In genomic region chr19:54433697-54434096, GRCh38 we compare ENCODE assay signal across 22 cellular contexts. TPM values are rescaled to one million over a fixed set of nuclear protein-coding genes. Genes with fewer than 3 reads are reported as not detected.
DNase-seq lines count a peak whose midpoint lies in the region; ATAC-seq, FAIRE-seq and TF ChIP-seq lines count a peak whose summit lies in the region.
"Had no signal": no experiment of that assay in that cellular context is flagged by ENCODE, and none has a peak within 500 bp of the region (broad histone marks: within the 10 kb centered on the region; RNA-seq: fewer than 3 reads in every experiment).

No MANE protein-coding gene starts in this region.

- no peak overlapping the region for H3K4me3 ChIP-seq in body of pancreas
- no peak overlapping the region for H3K4me3 ChIP-seq in HepG2 (replicated peaks in 1 of 3; ENCODE audit: insufficient read depth in 1 of 3, low read depth in 2 of 3, low read length in 3 of 3)
- H3K4me3 ChIP-seq in pancreas: no peak overlapping the region
- H3K4me3 ChIP-seq: GM23338 had no signal

- H3K27me3 ChIP-seq in body of pancreas (no peaks in the 10 kb centered on the region), HepG2 (ENCODE audit: control insufficient read depth in 1 of 2, insufficient read depth in 2 of 2, low read length in 2 of 2) (no peaks in the 10 kb centered on the region; a peak in 1 of 5 replicates), pancreas (no peaks in the 10 kb centered on the region)

- H3K36me3 ChIP-seq in body of pancreas (replicated peaks in 1 of 2; ENCODE audit: insufficient read depth in 1 of 2, low read depth in 2 of 2) (no peaks in the 10 kb centered on the region), HepG2 (replicated peaks in 1 of 2; ENCODE audit: control insufficient read depth in 1 of 2, insufficient read depth in 2 of 2, low read length in 2 of 2) (no peaks in the 10 kb centered on the region), pancreas (no peaks in the 10 kb centered on the region)

- peak; percentile 10 for DNase-seq in activated naive CD4-positive, alpha-beta T cell treated with anti-CD3 and anti-CD28 coated beads, Interleukin-2, amount 10 ng/mL, durations not matched to agents 7 days and 5 days
- DNase-seq in activated naive CD4-positive, alpha-beta T cell (lab: John Stamatoyannopoulos, UW): no peak
- DNase-seq in body of pancreas: no peak
- DNase-seq in HepG2 (ENCODE audit: low spot score): no peak
- no peak for DNase-seq in NCI-H1092 (lab: John Stamatoyannopoulos, UW)
- DNase-seq in pancreas: no peak
- no peak for DNase-seq in NCI-H2196 (lab: John Stamatoyannopoulos, UW; ENCODE audit: unreplicated experiment)
- DNase-seq: AML-193, GDM1, KBM-7, NCI-H187, NCI-H2107, NCI-H2227 treated with DMSO at 0.1 percent for 48 hours, NCI-H510A treated with DMSO at 0.1 percent for 48 hours, OCI-M1, SHP77 treated with DMSO at 0.1 percent for 48 hours had no signal

- no peak overlapping the region for H3K4me2 ChIP-seq in HepG2 (ENCODE audit: low read depth, low read length)

- H3K27ac ChIP-seq in body of pancreas (peak overlapping the region in 3 of 4 donors; percentile 35 to 60 (median 39)), HepG2 (ENCODE audit: extremely low read length, insufficient read depth, low read length) (no peak overlapping the region), temporal lobe (ENCODE audit: low read depth, low read length) (peak overlapping the region; percentile 95), pancreas (no peak overlapping the region)
- H3K27ac ChIP-seq: 22Rv1 had no signal

- no peak overlapping the region for H2AFZ ChIP-seq in HepG2 (ENCODE audit: low read length)
- H2AFZ ChIP-seq: GM23338 had no signal

- POLR2A ChIA-PET in HepG2 (lab: Yijun Ruan, JAX): interaction anchor here (1.7 to 1.8 kb wide), 2 partner anchors 13 to 15 kb away, joined by 6 to 7 read pairs; partner anchors contain the start of gene LENG8

- 87 to 100% methylated on average over 5 of the region's 5 CpGs for WGBS in body of pancreas, 2 donors
- WGBS in HepG2 (ENCODE audit: low lambda C conversion rate): 97% methylated on average over 3 of the region's 5 CpGs
- WGBS in pancreas, 2 donors: 86 to 95% methylated on average over 5 of the region's 5 CpGs

- peaks cover 39% of the 10 kb centered on the region for H3K27me3 Mint-ChIP-seq in activated naive CD4-positive, alpha-beta T cell treated with anti-CD3 and anti-CD28 coated beads, Interleukin-2, amount 10 ng/mL, durations not matched to agents 7 days and 5 days

- H3K9me3 Mint-ChIP-seq in activated naive CD4-positive, alpha-beta T cell treated with anti-CD3 and anti-CD28 coated beads, Interleukin-2, amount 10 ng/mL, durations not matched to agents 7 days and 5 days: no peaks in the 10 kb centered on the region
- H3K9me3 Mint-ChIP-seq: GM23338 had no signal

- TF ChIP-seq EP300 in HepG2 (IDR thresholded peaks at IDR 0.05; ENCODE audit: low read depth in 2 of 2, low read length in 2 of 2): no peak
- TF ChIP-seq EP300 in HepG2 (CRISPR knock-in tag; IDR thresholded peaks at IDR 0.05; ENCODE audit: borderline replicate concordance): no peak

- TF ChIP-seq CTCF in body of pancreas (IDR thresholded peaks at IDR 0.05) (no peak), HepG2 (CRISPR knock-in tag; IDR thresholded peaks at IDR 0.05) (no peak), pancreas (IDR thresholded peaks at IDR 0.05) (no peak)

- no peaks in the 10 kb centered on the region for H3K9me3 ChIP-seq in body of pancreas
- H3K9me3 ChIP-seq in HepG2 (ENCODE audit: low read length): no peaks in the 10 kb centered on the region
- no peaks in the 10 kb centered on the region for H3K9me3 ChIP-seq in pancreas

- FAIRE-seq in HepG2 (lab: Jason Lieb, UNC) (no peak), pancreas (lab: Jason Lieb, UNC) (no peak)

- peaks cover 14% of the 10 kb centered on the region for H3K4me1 Mint-ChIP-seq in activated naive CD4-positive, alpha-beta T cell treated with anti-CD3 and anti-CD28 coated beads, Interleukin-2, amount 10 ng/mL, durations not matched to agents 7 days and 5 days

- no peaks in the 10 kb centered on the region for H3K79me2 ChIP-seq in HepG2 (ENCODE audit: insufficient read depth, low read length)

- H3K4me3 Mint-ChIP-seq in activated naive CD4-positive, alpha-beta T cell treated with anti-CD3 and anti-CD28 coated beads, Interleukin-2, amount 10 ng/mL, durations not matched to agents 7 days and 5 days: no peak overlapping the region
- H3K4me3 Mint-ChIP-seq: GM23338 had no signal

- ATAC-seq in body of pancreas (no peak), HepG2 (no peak), pancreas (no peak)
- ATAC-seq: GM23338, HCT116 had no signal

- in situ Hi-C loops in HepG2 (cut with HindIII; ENCODE audit: extremely low pct_ligation_motif_present, low pct_unique_long_range_greater_than_20kb): no loop called here

- TF ChIP-seq POLR2A in body of pancreas (IDR thresholded peaks at IDR 0.05) (no peak), HepG2 (IDR thresholded peaks at IDR 0.05; ENCODE audit: insufficient read depth in 1 of 2, low read depth in 2 of 2, low read length in 2 of 2) (no peak)

- peaks cover 7% of the 10 kb centered on the region for H3K36me3 Mint-ChIP-seq in activated naive CD4-positive, alpha-beta T cell treated with anti-CD3 and anti-CD28 coated beads, Interleukin-2, amount 10 ng/mL, durations not matched to agents 7 days and 5 days

- H3K9ac ChIP-seq in HepG2 (ENCODE audit: insufficient read depth, low read depth, low read length): no peak overlapping the region

- no peaks in the 10 kb centered on the region for H4K20me1 ChIP-seq in HepG2 (ENCODE audit: insufficient read depth, low read length)

- no peak for TF ChIP-seq RAD21 in HepG2 (CRISPR knock-in tag; IDR thresholded peaks at IDR 0.05)

- no peak overlapping the region for H3K27ac Mint-ChIP-seq in activated naive CD4-positive, alpha-beta T cell treated with anti-CD3 and anti-CD28 coated beads, Interleukin-2, amount 10 ng/mL, durations not matched to agents 7 days and 5 days
- H3K27ac Mint-ChIP-seq: GM23338 had no signal

- BruUV-seq in HepG2 (replicated peaks; lab: Mats Ljungman, UMichigan): no TSS peak

- CTCF ChIA-PET in activated naive CD4-positive, alpha-beta T cell treated with anti-CD3 and anti-CD28 coated beads, Interleukin-2, amount 10 ng/mL, durations not matched to agents 7 days and 5 days (lab: Charles Lee): no interaction called here
- CTCF ChIA-PET in HepG2 (lab: Yijun Ruan, JAX; ENCODE audit: low intra/inter-chr PET ratio, low total read pairs): no interaction called here

- H3K4me1 ChIP-seq in body of pancreas: peaks cover 70% of the 10 kb centered on the region
- no peaks in the 10 kb centered on the region for H3K4me1 ChIP-seq in HepG2 (ENCODE audit: insufficient read depth, low read length)
- H3K4me1 ChIP-seq in pancreas: peaks cover 14 to 22% (median 17%) of the 10 kb centered on the region in 3 donors

- intact Hi-C loops in body of pancreas (cut with DNase I): no loop called here
- intact Hi-C loops in HepG2 (cut with micrococcal nuclease; ENCODE audit: unreplicated experiment): no loop called here
- intact Hi-C loops in pancreas (cut with DNase I): no loop called here

RNA-seq across cellular contexts. Expression of gene LENG8, which starts 15.3 kb away (rescaled TPM):
- total RNA-seq in body of pancreas: 100 to 1,000 TPM; 182 to 290 TPM
- total RNA-seq in HepG2 (2016; rRNA removed; fragmentation: Illumina TruSeq; extraction: Trizol): 5.8 and 14.3 TPM in 2 replicates
- total RNA-seq in HepG2 (2016; cell fraction: cytosol; rRNA removed; fragmentation: Illumina TruSeq; extraction: Trizol; ENCODE audit: low read depth): 1.1 and 2.1 TPM in 2 replicates
- 4.7 and 13.0 TPM in 2 replicates for total RNA-seq in HepG2 (2016; cell fraction: insoluble cytoplasmic fraction; rRNA removed; fragmentation: Illumina TruSeq; extraction: Trizol)
- 4.0 TPM in 2 replicates for total RNA-seq in HepG2 (2016; cell fraction: membrane; rRNA removed; fragmentation: Illumina TruSeq; extraction: Trizol)
- 28.1 and 29.6 TPM in 2 replicates for total RNA-seq in HepG2 (2016; cell fraction: nucleus; rRNA removed; fragmentation: Illumina TruSeq; extraction: Trizol)
- polyA plus RNA-seq in HepG2 (2011; rRNA removed): 38.3 and 41.9 TPM in 2 replicates
- 3.2 and 6.8 TPM in 2 replicates for polyA plus RNA-seq in HepG2 (2011; cell fraction: cytosol; rRNA removed)
- polyA plus RNA-seq in HepG2 (2011; cell fraction: nucleus; rRNA removed): 519 and 637 TPM in 2 replicates
- 46.6 and 63.0 TPM in 2 replicates for polyA plus RNA-seq in HepG2 (2012)
- polyA plus RNA-seq in HepG2 (2016; cell fraction: cytosol; fragmentation: Illumina TruSeq; extraction: Trizol; ENCODE audit: low read depth): 0.46 and 0.71 TPM in 2 replicates
- 5.1 and 9.7 TPM in 2 replicates for polyA plus RNA-seq in HepG2 (2016; cell fraction: insoluble cytoplasmic fraction; fragmentation: Illumina TruSeq; extraction: Trizol; ENCODE audit: low read depth)
- 1.5 and 2.8 TPM in 2 replicates for polyA plus RNA-seq in HepG2 (2016; cell fraction: membrane; fragmentation: Illumina TruSeq; extraction: Trizol; ENCODE audit: low read depth)
- 151 and 199 TPM in 2 replicates for polyA plus RNA-seq in HepG2 (2016; cell fraction: nucleus; fragmentation: Illumina TruSeq; extraction: Trizol; ENCODE audit: insufficient read depth, low read depth)
- 27.1 and 40.7 TPM in 2 replicates for polyA minus RNA-seq in HepG2 (2011; rRNA and poly(A)+ RNA removed; ENCODE audit: low replicate concordance)
- polyA minus RNA-seq in HepG2 (2011; cell fraction: cytosol; rRNA and poly(A)+ RNA removed): 10.7 and 13.3 TPM in 2 replicates
- 60.4 and 69.7 TPM in 2 replicates for polyA minus RNA-seq in HepG2 (2011; cell fraction: nucleus; rRNA and poly(A)+ RNA removed)
- 22.6 TPM for total RNA-seq in temporal lobe
- total RNA-seq in pancreas: 100 to 1,000 TPM in 4 of 6 donors, 10 to 100 TPM in 2; 64.8 to 173 (median 129) TPM
- 100 to 1,000 TPM; 313 to 657 TPM for polyA plus RNA-seq in pancreas

RNA-seq across cellular contexts. Expression of gene TTYH1, which starts 18.4 kb away (rescaled TPM):
- total RNA-seq in body of pancreas: 10 to 100 TPM; 20.5 to 88.7 TPM
- 10.6 and 19.9 TPM in 2 replicates for total RNA-seq in HepG2 (2016; rRNA removed; fragmentation: Illumina TruSeq; extraction: Trizol)
- 24.8 and 26.4 TPM in 2 replicates for total RNA-seq in HepG2 (2016; cell fraction: cytosol; rRNA removed; fragmentation: Illumina TruSeq; extraction: Trizol; ENCODE audit: low read depth)
- 9.4 and 21.3 TPM in 2 replicates for total RNA-seq in HepG2 (2016; cell fraction: insoluble cytoplasmic fraction; rRNA removed; fragmentation: Illumina TruSeq; extraction: Trizol)
- 27.7 and 30.4 TPM in 2 replicates for total RNA-seq in HepG2 (2016; cell fraction: membrane; rRNA removed; fragmentation: Illumina TruSeq; extraction: Trizol)
- total RNA-seq in HepG2 (2016; cell fraction: nucleus; rRNA removed; fragmentation: Illumina TruSeq; extraction: Trizol): 16.5 and 20.3 TPM in 2 replicates
- polyA plus RNA-seq in HepG2 (2011; rRNA removed): 6.9 and 8.9 TPM in 2 replicates
- 7.0 and 10.7 TPM in 2 replicates for polyA plus RNA-seq in HepG2 (2011; cell fraction: cytosol; rRNA removed)
- 13.2 and 17.7 TPM in 2 replicates for polyA plus RNA-seq in HepG2 (2011; cell fraction: nucleus; rRNA removed)
- 4.1 and 6.2 TPM in 2 replicates for polyA plus RNA-seq in HepG2 (2012)
- polyA plus RNA-seq in HepG2 (2016; cell fraction: cytosol; fragmentation: Illumina TruSeq; extraction: Trizol; ENCODE audit: low read depth): 27.2 and 29.7 TPM in 2 replicates
- 11.5 and 12.2 TPM in 2 replicates for polyA plus RNA-seq in HepG2 (2016; cell fraction: insoluble cytoplasmic fraction; fragmentation: Illumina TruSeq; extraction: Trizol; ENCODE audit: low read depth)
- 29.0 and 29.3 TPM in 2 replicates for polyA plus RNA-seq in HepG2 (2016; cell fraction: membrane; fragmentation: Illumina TruSeq; extraction: Trizol; ENCODE audit: low read depth)
- 34.6 and 38.5 TPM in 2 replicates for polyA plus RNA-seq in HepG2 (2016; cell fraction: nucleus; fragmentation: Illumina TruSeq; extraction: Trizol; ENCODE audit: insufficient read depth, low read depth)
- polyA minus RNA-seq in HepG2 (2011; rRNA and poly(A)+ RNA removed; ENCODE audit: low replicate concordance): 15.4 TPM in 1 of 2 replicates, not detected in the other
- 6.2 and 9.2 TPM in 2 replicates for polyA minus RNA-seq in HepG2 (2011; cell fraction: cytosol; rRNA and poly(A)+ RNA removed)
- 2.6 and 3.9 TPM in 2 replicates for polyA minus RNA-seq in HepG2 (2011; cell fraction: nucleus; rRNA and poly(A)+ RNA removed)
- 79.7 TPM for total RNA-seq in temporal lobe
- total RNA-seq in pancreas: 10 to 100 TPM; 20.8 to 38.1 (median 24.6) TPM
- polyA plus RNA-seq in pancreas: 10 to 100 TPM; 40.0 to 78.0 TPM
- total RNA-seq: RPMI7951 had no signal
- polyA plus RNA-seq: CD14-positive monocyte had no signal

RNA-seq across cellular contexts. Expression of gene LENG9, which starts 29.9 kb away (rescaled TPM):
- 10 to 100 TPM; 21.8 to 25.7 TPM for total RNA-seq in body of pancreas
- total RNA-seq in HepG2 (2016; rRNA removed; fragmentation: Illumina TruSeq; extraction: Trizol): 1.5 and 2.9 TPM in 2 replicates
- 0.88 and 1.1 TPM in 2 replicates for total RNA-seq in HepG2 (2016; cell fraction: cytosol; rRNA removed; fragmentation: Illumina TruSeq; extraction: Trizol; ENCODE audit: low read depth)
- total RNA-seq in HepG2 (2016; cell fraction: insoluble cytoplasmic fraction; rRNA removed; fragmentation: Illumina TruSeq; extraction: Trizol): 1.8 and 2.6 TPM in 2 replicates
- total RNA-seq in HepG2 (2016; cell fraction: membrane; rRNA removed; fragmentation: Illumina TruSeq; extraction: Trizol): 1.8 and 2.1 TPM in 2 replicates
- 1.9 and 2.7 TPM in 2 replicates for total RNA-seq in HepG2 (2016; cell fraction: nucleus; rRNA removed; fragmentation: Illumina TruSeq; extraction: Trizol)
- polyA plus RNA-seq in HepG2 (2011; rRNA removed): 0.75 and 1.2 TPM in 2 replicates
- 0.86 and 1.8 TPM in 2 replicates for polyA plus RNA-seq in HepG2 (2011; cell fraction: cytosol; rRNA removed)
- 1.7 TPM in 2 replicates for polyA plus RNA-seq in HepG2 (2011; cell fraction: nucleus; rRNA removed)
- 1.5 and 1.8 TPM in 2 replicates for polyA plus RNA-seq in HepG2 (2012)
- 0.32 and 0.38 TPM in 2 replicates for polyA plus RNA-seq in HepG2 (2016; cell fraction: cytosol; fragmentation: Illumina TruSeq; extraction: Trizol; ENCODE audit: low read depth)
- polyA plus RNA-seq in HepG2 (2016; cell fraction: insoluble cytoplasmic fraction; fragmentation: Illumina TruSeq; extraction: Trizol; ENCODE audit: low read depth): 1.4 and 1.5 TPM in 2 replicates
- polyA plus RNA-seq in HepG2 (2016; cell fraction: membrane; fragmentation: Illumina TruSeq; extraction: Trizol; ENCODE audit: low read depth): 0.65 and 1.0 TPM in 2 replicates
- 0.95 and 1.2 TPM in 2 replicates for polyA plus RNA-seq in HepG2 (2016; cell fraction: nucleus; fragmentation: Illumina TruSeq; extraction: Trizol; ENCODE audit: insufficient read depth, low read depth)
- polyA minus RNA-seq in HepG2 (2011; rRNA and poly(A)+ RNA removed; ENCODE audit: low replicate concordance): 5.7 and 6.2 TPM in 2 replicates
- 3.4 and 3.7 TPM in 2 replicates for polyA minus RNA-seq in HepG2 (2011; cell fraction: cytosol; rRNA and poly(A)+ RNA removed)
- 2.7 and 3.9 TPM in 2 replicates for polyA minus RNA-seq in HepG2 (2011; cell fraction: nucleus; rRNA and poly(A)+ RNA removed)
- 2.7 TPM for total RNA-seq in temporal lobe
- total RNA-seq in pancreas: 10 to 100 TPM in 5 of 6 donors, 1 to 10 TPM in 1; 8.6 to 23.4 (median 16.9) TPM
- polyA plus RNA-seq in pancreas: 10 to 100 TPM in 1 of 2 donors, 1 to 10 TPM in 1; 4.2 to 12.1 TPM

RNA-seq across cellular contexts. Expression of gene CDC42EP5, which starts 39.4 kb away (rescaled TPM):
- total RNA-seq in body of pancreas: 10 to 100 TPM; 18.2 to 92.9 TPM
- total RNA-seq in HepG2 (2016; rRNA removed; fragmentation: Illumina TruSeq; extraction: Trizol): 0.83 and 1.6 TPM in 2 replicates
- 1.4 and 3.2 TPM in 2 replicates for total RNA-seq in HepG2 (2016; cell fraction: cytosol; rRNA removed; fragmentation: Illumina TruSeq; extraction: Trizol; ENCODE audit: low read depth)
- 1.00 and 1.6 TPM in 2 replicates for total RNA-seq in HepG2 (2016; cell fraction: insoluble cytoplasmic fraction; rRNA removed; fragmentation: Illumina TruSeq; extraction: Trizol)
- total RNA-seq in HepG2 (2016; cell fraction: membrane; rRNA removed; fragmentation: Illumina TruSeq; extraction: Trizol): 1.4 and 1.9 TPM in 2 replicates
- not detected in 2 replicates for total RNA-seq in HepG2 (2016; cell fraction: nucleus; rRNA removed; fragmentation: Illumina TruSeq; extraction: Trizol)
- 0.34 and 0.41 TPM in 2 replicates for polyA plus RNA-seq in HepG2 (2011; rRNA removed)
- polyA plus RNA-seq in HepG2 (2011; cell fraction: cytosol; rRNA removed): 0.37 and 0.90 TPM in 2 replicates
- 0.35 and 0.56 TPM in 2 replicates for polyA plus RNA-seq in HepG2 (2011; cell fraction: nucleus; rRNA removed)
- 0.92 and 0.97 TPM in 2 replicates for polyA plus RNA-seq in HepG2 (2012)
- 2.2 and 4.1 TPM in 2 replicates for polyA plus RNA-seq in HepG2 (2016; cell fraction: cytosol; fragmentation: Illumina TruSeq; extraction: Trizol; ENCODE audit: low read depth)
- polyA plus RNA-seq in HepG2 (2016; cell fraction: insoluble cytoplasmic fraction; fragmentation: Illumina TruSeq; extraction: Trizol; ENCODE audit: low read depth): 2.3 and 3.1 TPM in 2 replicates
- polyA plus RNA-seq in HepG2 (2016; cell fraction: membrane; fragmentation: Illumina TruSeq; extraction: Trizol; ENCODE audit: low read depth): 4.7 and 5.9 TPM in 2 replicates
- 1.2 and 2.4 TPM in 2 replicates for polyA plus RNA-seq in HepG2 (2016; cell fraction: nucleus; fragmentation: Illumina TruSeq; extraction: Trizol; ENCODE audit: insufficient read depth, low read depth)
- polyA minus RNA-seq in HepG2 (2011; rRNA and poly(A)+ RNA removed; ENCODE audit: low replicate concordance): 0.54 TPM in 1 of 2 replicates, not detected in the other
- polyA minus RNA-seq in HepG2 (2011; cell fraction: cytosol; rRNA and poly(A)+ RNA removed): 0.79 TPM in 1 of 2 replicates, not detected in the other
- polyA minus RNA-seq in HepG2 (2011; cell fraction: nucleus; rRNA and poly(A)+ RNA removed): not detected in 2 replicates
- total RNA-seq in temporal lobe: 1.7 TPM
- 10 to 100 TPM in 4 of 6 donors, 1 to 10 TPM in 2; 8.2 to 48.0 (median 20.4) TPM for total RNA-seq in pancreas
- polyA plus RNA-seq in pancreas: 10 to 100 TPM in 1 of 2 donors, 1 to 10 TPM in 1; 7.5 to 15.1 TPM
- polyA plus RNA-seq: CD14-positive monocyte had no signal

Comparison
In these comparisons a context has a peak if more than half of its experiments do, and no peak if none do; other contexts are left out.
1. H3K27ac ChIP-seq: peak in body of pancreas (3 of 4) and temporal lobe (single experiment); none in HepG2 (single experiment) and pancreas (0 of 4).